In genomic region chr3:126530171-126531050, GRCh38 we compare ENCODE assay signal across 1 cellular context.
TF ChIP-seq lines count a peak whose summit lies in the region.

No MANE protein-coding gene starts in this region.

TF ChIP-seq in GM12878, 131 proteins besides CTCF, POLR2A, EP300 and RAD21:
- TF ChIP-seq, protein P1, sequence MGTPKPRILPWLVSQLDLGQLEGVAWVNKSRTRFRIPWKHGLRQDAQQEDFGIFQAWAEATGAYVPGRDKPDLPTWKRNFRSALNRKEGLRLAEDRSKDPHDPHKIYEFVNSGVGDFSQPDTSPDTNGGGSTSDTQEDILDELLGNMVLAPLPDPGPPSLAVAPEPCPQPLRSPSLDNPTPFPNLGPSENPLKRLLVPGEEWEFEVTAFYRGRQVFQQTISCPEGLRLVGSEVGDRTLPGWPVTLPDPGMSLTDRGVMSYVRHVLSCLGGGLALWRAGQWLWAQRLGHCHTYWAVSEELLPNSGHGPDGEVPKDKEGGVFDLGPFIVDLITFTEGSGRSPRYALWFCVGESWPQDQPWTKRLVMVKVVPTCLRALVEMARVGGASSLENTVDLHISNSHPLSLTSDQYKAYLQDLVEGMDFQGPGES (IDR thresholded peaks at IDR 0.05): no peak
- TF ChIP-seq RAD51 (IDR thresholded peaks at IDR 0.05) (no peak), GATAD2B (conservative IDR thresholded peaks at IDR 0.05; ENCODE audit: low read depth) (no peak), E2F4 (IDR thresholded peaks at IDR 0.05; ENCODE audit: low read depth, low read length) (no peak), ATF2 (IDR thresholded peaks at IDR 0.05; ENCODE audit: low read length) (no peak), E4F1 (IDR thresholded peaks at IDR 0.05; ENCODE audit: borderline replicate concordance, partially characterized antibody) (no peak), CEBPZ (IDR thresholded peaks at IDR 0.05; ENCODE audit: low read depth, low read length) (no peak), NR2C2 (IDR thresholded peaks at IDR 0.05; ENCODE audit: borderline replicate concordance, control insufficient read depth, insufficient read length, low read depth) (no peak)
